Comparison of ENCODE assay signal across 8 cellular contexts in the genomic region with DNA sequence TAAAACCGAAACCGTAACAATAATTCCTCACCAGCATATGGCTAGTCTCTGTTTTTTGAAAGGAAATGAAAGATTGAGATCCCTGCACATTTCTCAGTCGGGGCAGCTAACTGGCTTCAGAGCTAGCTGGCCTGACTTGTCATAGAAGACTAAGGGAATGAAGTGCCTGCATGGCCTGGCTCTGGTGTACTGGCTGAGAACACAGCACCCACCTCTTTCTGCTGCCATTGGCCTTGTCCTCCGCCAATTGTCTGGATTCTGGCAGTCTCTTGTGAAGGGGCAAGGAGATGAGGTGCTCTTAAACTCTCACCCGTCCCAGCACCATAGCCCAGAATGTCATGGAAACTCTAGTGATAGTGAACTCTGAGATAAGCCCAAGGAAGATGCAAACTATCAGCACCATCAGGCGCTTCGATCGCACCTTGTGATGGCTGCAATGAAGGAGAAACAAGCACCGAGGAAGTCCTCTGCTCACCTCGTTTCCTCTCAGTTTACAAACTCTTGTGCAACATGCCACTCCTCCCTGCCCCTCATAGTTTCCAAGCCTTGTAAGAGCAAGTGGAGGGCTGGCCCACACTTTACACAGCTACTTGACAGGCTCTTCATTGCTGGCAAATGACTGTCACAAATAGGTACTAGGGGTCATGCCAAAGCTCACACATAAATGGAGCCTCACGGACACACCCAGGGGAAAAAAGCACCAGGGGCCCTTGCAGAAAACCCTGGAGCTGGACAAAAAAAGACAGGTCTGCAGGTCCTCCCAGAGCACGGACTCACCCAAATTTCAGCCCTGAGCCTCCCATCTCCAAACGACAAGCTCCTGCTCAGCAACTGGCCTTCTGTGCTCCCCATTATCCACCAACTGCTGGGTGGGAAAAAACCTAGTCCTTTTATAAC. TPM values are rescaled to one million over a fixed set of nuclear protein-coding genes. Genes with fewer than 3 reads are reported as not detected.
DNase-seq lines count a peak whose midpoint lies in the region; ATAC-seq and TF ChIP-seq lines count a peak whose summit lies in the region.

No MANE protein-coding gene starts in this region.

- no peaks in the 10 kb centered on the region for H3K27me3 ChIP-seq in heart left ventricle

- peaks cover 4 to 60% (median 33%) of the 10 kb centered on the region in 12 donors for H3K4me1 ChIP-seq in heart left ventricle

- peak overlapping the region in 11 of 12 donors; percentile 68 to 96 (median 85) for H3K4me3 ChIP-seq in heart left ventricle

- DNase-seq in activated effector memory CD4-positive, alpha-beta T cell treated with anti-CD3 and anti-CD28 coated beads, Interleukin-2, amount 50 U/mL, for 16 hours, result peak; percentile 71
- DNase-seq in activated effector memory CD4-positive, alpha-beta T cell treated with Interleukin-2 at 50 U/mL for 16 hours, result no peak
- peak; percentile 19 for DNase-seq in activated CD8-positive, alpha-beta memory T cell treated with anti-CD3 and anti-CD28 coated beads, Interleukin-2, amount 50 U/mL, for 24 hours (ENCODE audit: extremely low read depth)
- peak in 3 of 5 donors; percentile 41 to 74 (median 68) for DNase-seq in heart left ventricle
- DNase-seq in stimulated activated CD4-positive, alpha-beta T cell treated with anti-CD3 and anti-CD28 coated beads, Interleukin-12 subunit alpha, Interleukin-12 subunit beta, amount 100 ng/mL, for 4 hours, result peak; percentile 10
- DNase-seq in kidney tubule cell (ENCODE audit: low spot score), result no peak
- DNase-seq in NCI-H446 treated with DMSO at 0.1 percent for 48 hours (lab: John Stamatoyannopoulos, UW), result no peak

- WGBS in heart left ventricle, 4 donors, result 59 to 67% (median 62%) methylated on average over 13 of the region's 13 CpGs

- ATAC-seq in heart left ventricle (peak; percentile 69 to 82 (median 75)), GM21717 (IDR thresholded peaks at IDR 0.05; ENCODE audit: unreplicated experiment) (no peak)

- peak in 1 of 2 donors; percentile 22 for TF ChIP-seq POLR2A in heart left ventricle (IDR thresholded peaks at IDR 0.05)

- TF ChIP-seq CTCF in heart left ventricle (IDR thresholded peaks at IDR 0.05), result no peak

- peaks cover 0 to 45% (median 11%) of the 10 kb centered on the region in 9 donors for H3K36me3 ChIP-seq in heart left ventricle

- intact Hi-C loops in heart left ventricle (cut with DNase I), result no loop called here

- no peaks in the 10 kb centered on the region for H3K9me3 ChIP-seq in heart left ventricle

- peak overlapping the region in 11 of 12 donors; percentile 58 to 87 (median 82) for H3K27ac ChIP-seq in heart left ventricle

RNA-seq across cellular contexts. Expression of gene INPP5B, which starts 16.4 kb away (rescaled TPM):
- total RNA-seq in heart left ventricle, result 10 to 100 TPM in 8 of 9 donors, 1 to 10 TPM in 1; 7.7 to 16.2 (median 13.1) TPM
- 10 to 100 TPM in 1 of 2 donors, 1 to 10 TPM in 1; 6.5 to 11.4 TPM for polyA plus RNA-seq in heart left ventricle

RNA-seq across cellular contexts. Expression of gene SF3A3, which starts 59.3 kb away (rescaled TPM):
- 10 to 100 TPM; 18.8 to 36.1 (median 26.1) TPM for total RNA-seq in heart left ventricle
- polyA plus RNA-seq in heart left ventricle, result 10 to 100 TPM in 1 of 2 donors, 1 to 10 TPM in 1; 9.7 to 31.4 TPM

Comparison
In these comparisons a context has a peak if more than half of its experiments do, and no peak if none do; other contexts are left out.
1. DNase-seq: peak in activated effector memory CD4-positive, alpha-beta T cell treated with anti-CD3 and anti-CD28 coated beads, Interleukin-2, amount 50 U/mL, for 16 hours (single experiment), activated CD8-positive, alpha-beta memory T cell treated with anti-CD3 and anti-CD28 coated beads, Interleukin-2, amount 50 U/mL, for 24 hours (single experiment), heart left ventricle (3 of 5) and stimulated activated CD4-positive, alpha-beta T cell treated with anti-CD3 and anti-CD28 coated beads, Interleukin-12 subunit alpha, Interleukin-12 subunit beta, amount 100 ng/mL, for 4 hours (single experiment); none in activated effector memory CD4-positive, alpha-beta T cell treated with Interleukin-2 at 50 U/mL for 16 hours (single experiment), kidney tubule cell (single experiment) and NCI-H446 treated with DMSO at 0.1 percent for 48 hours (single experiment).